ENCODE assay signal across 14 cellular contexts in the genomic region with DNA sequence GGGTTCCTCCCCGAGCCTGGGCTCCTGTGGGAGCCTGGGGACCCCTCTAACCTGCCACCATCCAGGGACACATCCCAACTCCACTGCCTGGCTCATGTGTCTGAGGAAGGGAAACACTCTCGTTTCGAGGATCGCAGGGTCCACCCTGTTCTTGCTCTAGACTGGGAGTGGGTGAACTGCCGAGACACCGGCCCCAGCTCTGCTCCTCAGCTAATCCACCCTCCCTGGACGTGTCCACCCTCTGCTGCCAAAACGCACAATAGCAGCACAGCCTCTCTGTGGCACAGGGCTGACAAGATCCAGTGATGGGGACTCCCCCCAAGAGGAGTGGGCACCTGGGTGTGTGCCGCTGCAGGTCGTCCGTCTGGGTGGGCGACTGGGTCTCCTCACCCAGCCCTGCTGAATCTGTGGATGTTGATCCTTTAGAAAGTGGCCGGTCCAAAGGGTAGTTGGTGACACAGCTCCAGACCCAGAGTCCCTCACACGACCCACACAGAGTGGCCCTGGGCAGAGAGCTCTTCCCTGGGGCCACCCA.
DNase-seq lines count a peak whose midpoint lies in the region; ATAC-seq and TF ChIP-seq lines count a peak whose summit lies in the region.
"Had no signal": no experiment of that assay in that cellular context is flagged by ENCODE, and none has a peak within 500 bp of the region (broad histone marks: within the 10 kb centered on the region; RNA-seq: fewer than 3 reads in every experiment).

No MANE protein-coding gene starts in this region.

- H3K4me3 ChIP-seq in coronary artery, result no peak overlapping the region

- no peak for TF ChIP-seq CTCF in coronary artery (IDR thresholded peaks at IDR 0.05)

- no peak overlapping the region for H3K4me3 Mint-ChIP-seq in activated naive CD8-positive, alpha-beta T cell treated with anti-CD3 and anti-CD28 coated beads for 36 hours
- H3K4me3 Mint-ChIP-seq: CD8-positive, alpha-beta memory T cell; HFFc6 had no signal

- no peaks in the 10 kb centered on the region for H3K36me3 Mint-ChIP-seq in activated naive CD8-positive, alpha-beta T cell treated with anti-CD3 and anti-CD28 coated beads for 36 hours
- H3K36me3 Mint-ChIP-seq: CD8-positive, alpha-beta memory T cell had no signal

- H3K27ac ChIP-seq in coronary artery, result no peak overlapping the region

- ATAC-seq in sciatic nerve, result no peak
- ATAC-seq in GM21360 (IDR thresholded peaks at IDR 0.05; ENCODE audit: unreplicated experiment), result no peak
- ATAC-seq: HepG2 had no signal

- no peaks in the 10 kb centered on the region for H3K4me1 Mint-ChIP-seq in activated naive CD8-positive, alpha-beta T cell treated with anti-CD3 and anti-CD28 coated beads for 36 hours
- H3K4me1 Mint-ChIP-seq: CD8-positive, alpha-beta memory T cell had no signal

- no peak overlapping the region for H3K27ac Mint-ChIP-seq in activated naive CD8-positive, alpha-beta T cell treated with anti-CD3 and anti-CD28 coated beads for 36 hours
- H3K27ac Mint-ChIP-seq: CD8-positive, alpha-beta memory T cell; HFFc6 had no signal

- intact Hi-C loops in sciatic nerve (cut with DNase I), result no loop called here

- DNase-seq in coronary artery (ENCODE audit: low spot score), result peak; percentile 70
- DNase-seq in islet precursor cell, result peak; percentile 43
- DNase-seq in sciatic nerve (ENCODE audit: low spot score), result peak; percentile 32
- no peak for DNase-seq in activated CD8-positive, alpha-beta memory T cell treated with anti-CD3 and anti-CD28 coated beads, Interleukin-2, amount 50 U/mL, for 4 hours
- DNase-seq in activated naive CD8-positive, alpha-beta T cell treated with anti-CD3 and anti-CD28 coated beads for 36 hours, result no peak
- DNase-seq in nucleus accumbens (lab: John Stamatoyannopoulos, UW), result no peak
- DNase-seq: BE2C; Caco-2; CD8-positive, alpha-beta memory T cell; DND-41; HCEC 1CT; HFFc6 had no signal

- H3K9me3 Mint-ChIP-seq in activated naive CD8-positive, alpha-beta T cell treated with anti-CD3 and anti-CD28 coated beads for 36 hours, result no peaks in the 10 kb centered on the region
- H3K9me3 Mint-ChIP-seq: CD8-positive, alpha-beta memory T cell; HFFc6 had no signal

- no peaks in the 10 kb centered on the region for H3K27me3 Mint-ChIP-seq in activated naive CD8-positive, alpha-beta T cell treated with anti-CD3 and anti-CD28 coated beads for 36 hours

Comparison
In these comparisons a context has a peak if more than half of its experiments do, and no peak if none do; other contexts are left out.
1. DNase-seq: peak in coronary artery (single experiment), islet precursor cell (single experiment) and sciatic nerve (single experiment); none in activated CD8-positive, alpha-beta memory T cell treated with anti-CD3 and anti-CD28 coated beads, Interleukin-2, amount 50 U/mL, for 4 hours (single experiment), activated naive CD8-positive, alpha-beta T cell treated with anti-CD3 and anti-CD28 coated beads for 36 hours (single experiment) and nucleus accumbens (0 of 56).